1 cellular context compared by ENCODE assay signal in the genomic region with DNA sequence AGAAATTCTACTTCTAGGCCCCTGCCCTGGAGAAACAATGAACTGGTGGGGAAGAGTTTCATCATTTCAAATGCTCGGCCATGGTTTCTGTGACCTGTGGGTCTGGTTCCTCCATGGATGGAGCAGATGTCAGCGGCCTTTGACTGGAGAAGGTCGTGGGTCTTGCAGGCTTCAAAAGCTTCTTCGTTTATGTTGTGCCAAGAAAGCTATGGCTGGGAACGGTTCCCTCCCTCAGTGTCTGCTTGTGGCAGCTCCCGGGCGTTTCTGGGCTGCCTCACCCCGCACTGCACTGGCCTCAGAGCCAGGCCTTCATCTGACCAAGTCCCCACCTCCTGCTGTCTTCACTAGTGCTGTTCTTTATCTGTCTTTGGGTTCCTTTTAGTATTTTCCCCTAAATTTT.
TF ChIP-seq lines count a peak whose summit lies in the region.

No MANE protein-coding gene starts in this region.

TF ChIP-seq in A549, 52 proteins besides CTCF, POLR2A, EP300 and RAD21:
- TF ChIP-seq NFE2L2 (conservative IDR thresholded peaks at IDR 0.05; ENCODE audit: low read length): no peak
- no peak for TF ChIP-seq CEBPB (IDR thresholded peaks at IDR 0.05)
- no peak for TF ChIP-seq ZFP36 (IDR thresholded peaks at IDR 0.05; ENCODE audit: borderline replicate concordance, partially characterized antibody)
- no peak for TF ChIP-seq JUNB (IDR thresholded peaks at IDR 0.05)
- TF ChIP-seq CHD4 (IDR thresholded peaks at IDR 0.05; ENCODE audit: borderline replicate concordance): no peak
- no peak for TF ChIP-seq HOXB5 (CRISPR knock-in tag; IDR thresholded peaks at IDR 0.05)
- no peak for TF ChIP-seq NPAS2 (CRISPR knock-in tag; IDR thresholded peaks at IDR 0.05; ENCODE audit: borderline replicate concordance)
- no peak for TF ChIP-seq HEYL (CRISPR knock-in tag; IDR thresholded peaks at IDR 0.05)
- no peak for TF ChIP-seq TFCP2L1 (CRISPR knock-in tag; IDR thresholded peaks at IDR 0.05)
- no peak for TF ChIP-seq MAZ (IDR thresholded peaks at IDR 0.05; ENCODE audit: borderline replicate concordance, low read depth, low read length)
- no peak for TF ChIP-seq CBX2 (IDR thresholded peaks at IDR 0.05; ENCODE audit: borderline replicate concordance, low read depth)
- TF ChIP-seq, protein P1, sequence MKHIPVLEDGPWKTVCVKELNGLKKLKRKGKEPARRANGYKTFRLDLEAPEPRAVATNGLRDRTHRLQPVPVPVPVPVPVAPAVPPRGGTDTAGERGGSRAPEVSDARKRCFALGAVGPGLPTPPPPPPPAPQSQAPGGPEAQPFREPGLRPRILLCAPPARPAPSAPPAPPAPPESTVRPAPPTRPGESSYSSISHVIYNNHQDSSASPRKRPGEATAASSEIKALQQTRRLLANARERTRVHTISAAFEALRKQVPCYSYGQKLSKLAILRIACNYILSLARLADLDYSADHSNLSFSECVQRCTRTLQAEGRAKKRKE (CRISPR knock-in tag; IDR thresholded peaks at IDR 0.05; ENCODE audit: low read depth): no peak
- no peak for TF ChIP-seq CBX8 (IDR thresholded peaks at IDR 0.05)
- no peak for TF ChIP-seq RFX5 (IDR thresholded peaks at IDR 0.05)
- no peak for TF ChIP-seq HOXA7 (CRISPR knock-in tag; IDR thresholded peaks at IDR 0.05)
- no peak for TF ChIP-seq FOXS1 (CRISPR knock-in tag; IDR thresholded peaks at IDR 0.05)
- TF ChIP-seq HOXB13 (CRISPR knock-in tag; IDR thresholded peaks at IDR 0.05; ENCODE audit: low read depth): no peak
- no peak for TF ChIP-seq PHF8 (IDR thresholded peaks at IDR 0.05; ENCODE audit: borderline replicate concordance, low read depth)
- no peak for TF ChIP-seq POLR2AphosphoS2 (conservative IDR thresholded peaks at IDR 0.05; ENCODE audit: low read length)
- no peak for TF ChIP-seq ESRRA (IDR thresholded peaks at IDR 0.05; ENCODE audit: borderline replicate concordance, low read length)
